Comparison of ENCODE assay signal across 8 cellular contexts in genomic region chr3:52197499-52197841, GRCh38.
A peak's percentile ranks its signal among the peaks of the same experiment; 100 is the strongest.
DNase-seq lines count a peak whose midpoint lies in the region; ATAC-seq, FAIRE-seq and TF ChIP-seq lines count a peak whose summit lies in the region.

No MANE protein-coding gene starts in this region.

- H3K4me1 ChIP-seq in RWPE2 (ENCODE audit: insufficient read depth, poor library complexity, severe bottlenecking) = peaks cover 13% of the 10 kb centered on the region

- H3K9me3 ChIP-seq in RWPE2 (ENCODE audit: severe bottlenecking) = no peaks in the 10 kb centered on the region

- peaks cover 34% of the 10 kb centered on the region for H3K36me3 ChIP-seq in RWPE2 (ENCODE audit: low read depth)

- TF ChIP-seq CTCF in RWPE2 (IDR thresholded peaks at IDR 0.05; ENCODE audit: poor library complexity, severe bottlenecking) (no peak), fibroblast of pulmonary artery (IDR thresholded peaks at IDR 0.05; ENCODE audit: low read length, missing control alignments) (no peak), retinal pigment epithelial cell (conservative IDR thresholded peaks at IDR 0.05; ENCODE audit: low read depth, low read length) (no peak)

- H3K4me3 ChIP-seq in RWPE2 (ENCODE audit: severe bottlenecking) (peak overlapping the region; percentile 90), fibroblast of pulmonary artery (replicated peaks; ENCODE audit: low read depth, low read length) (peak overlapping the region; percentile 90), retinal pigment epithelial cell (ENCODE audit: low read length) (peak overlapping the region; percentile 89)

- no peak overlapping the region for H3K27ac ChIP-seq in RWPE2 (ENCODE audit: poor library complexity, severe bottlenecking)

- no peaks in the 10 kb centered on the region for H3K27me3 ChIP-seq in RWPE2 (ENCODE audit: insufficient read depth, poor library complexity, severe bottlenecking)

- peak; percentile 4 for ATAC-seq in GM18858 (IDR thresholded peaks at IDR 0.05; ENCODE audit: unreplicated experiment)
- ATAC-seq in RWPE2 (ENCODE audit: low read depth) = no peak
- ATAC-seq in GM18873 (IDR thresholded peaks at IDR 0.05; ENCODE audit: low FRiP score, unreplicated experiment) = no peak

- DNase-seq in RWPE2 (ENCODE audit: low spot score) (no peak), fibroblast of pulmonary artery (ENCODE audit: low read depth) (no peak), retinal pigment epithelial cell (ENCODE audit: low read depth) (no peak), OCI-M1 (lab: John Stamatoyannopoulos, UW) (no peak), urothelium cell line (ENCODE audit: low spot score) (no peak), amniotic stem cell (lab: John Stamatoyannopoulos, UW) (no peak)

- no peak for FAIRE-seq in urothelium cell line (lab: Jason Lieb, UNC)
